14 cellular contexts compared by ENCODE assay signal in genomic region chr1:205689479-205689878, GRCh38.
"Had no signal": no experiment of that assay in that cellular context is flagged by ENCODE, and none has a peak within 500 bp of the region (broad histone marks: within the 10 kb centered on the region; RNA-seq: fewer than 3 reads in every experiment).

No MANE protein-coding gene starts in this region.

- ATAC-seq: activated T-helper 17 cell treated with anti-CD3 and anti-CD28 coated beads, Interleukin-2, amount 50 U/mL, for 72 hours; natural killer cell; sciatic nerve; T-cell had no signal

- H3K36me3 ChIP-seq: esophagus muscularis mucosa, thoracic aorta had no signal

- H3K4me1 ChIP-seq: esophagus muscularis mucosa had no signal

- H3K4me3 ChIP-seq: esophagus muscularis mucosa, thoracic aorta had no signal

- H3K27ac ChIP-seq: esophagus muscularis mucosa, thoracic aorta had no signal

- H3K9me3 ChIP-seq: esophagus muscularis mucosa, thoracic aorta had no signal

- DNase-seq: activated CD4-positive, alpha-beta T cell treated with anti-CD3 and anti-CD28 coated beads, Interleukin-2, amount 50 U/mL, for 4 hours; activated CD4-positive, CD25-positive, alpha-beta regulatory T cell treated with anti-CD3 and anti-CD28 coated beads, Interleukin-2, amount 50 U/mL, for 72 hours; activated naive CD4-positive, alpha-beta T cell treated with Interleukin-2 at 50 U/mL for 16 hours; hippocampal formation; kidney; mesenchymal stem cell; natural killer cell; stimulated activated CD4-positive, alpha-beta T cell treated with anti-CD3 and anti-CD28 coated beads, Interleukin-1b, Interleukin-23, amount 100 ng/mL, for 48 hours; T-cell; T-helper 9 cell had no signal

- H3K27me3 ChIP-seq: esophagus muscularis mucosa had no signal
